Comparison of ENCODE assay signal across 1 cellular context in the genomic region with DNA sequence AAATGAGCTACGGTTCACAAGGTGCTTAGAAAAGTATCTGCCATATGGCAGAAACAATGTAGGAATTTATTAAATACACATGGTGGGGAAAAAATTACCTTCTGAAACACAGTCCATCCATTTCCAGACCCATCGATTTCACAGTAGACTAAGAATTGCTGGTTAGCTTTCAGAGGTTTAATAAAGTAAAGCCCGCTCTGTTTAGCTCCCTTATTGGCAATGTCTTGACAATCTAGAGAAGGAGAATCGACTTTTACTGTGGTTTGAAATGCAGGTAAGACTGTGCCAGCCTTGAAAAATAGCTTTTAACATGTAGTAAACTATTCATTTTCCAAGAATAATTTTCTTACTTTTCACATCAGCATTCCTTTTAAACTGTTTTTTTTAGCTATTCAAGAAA.
TF ChIP-seq lines count a peak whose summit lies in the region.

No MANE protein-coding gene starts in this region.

TF ChIP-seq in liver, 16 proteins besides CTCF, POLR2A, EP300 and RAD21:
- TF ChIP-seq TAF1 (conservative IDR thresholded peaks at IDR 0.05) (peak; percentile 22), NR2F2 (IDR thresholded peaks at IDR 0.05) (no peak), EGR1 (IDR thresholded peaks at IDR 0.05; ENCODE audit: low read depth in 2 of 2) (no peak), RXRA (IDR thresholded peaks at IDR 0.05) (no peak), GABPA (IDR thresholded peaks at IDR 0.05 in 1 of 2, conservative IDR thresholded peaks at IDR 0.05 in 1 of 2) (no peak)
TF ChIP-seq in liver: peak in this region for 1.
